Comparison of ENCODE assay signal across 8 cellular contexts in the genomic region with DNA sequence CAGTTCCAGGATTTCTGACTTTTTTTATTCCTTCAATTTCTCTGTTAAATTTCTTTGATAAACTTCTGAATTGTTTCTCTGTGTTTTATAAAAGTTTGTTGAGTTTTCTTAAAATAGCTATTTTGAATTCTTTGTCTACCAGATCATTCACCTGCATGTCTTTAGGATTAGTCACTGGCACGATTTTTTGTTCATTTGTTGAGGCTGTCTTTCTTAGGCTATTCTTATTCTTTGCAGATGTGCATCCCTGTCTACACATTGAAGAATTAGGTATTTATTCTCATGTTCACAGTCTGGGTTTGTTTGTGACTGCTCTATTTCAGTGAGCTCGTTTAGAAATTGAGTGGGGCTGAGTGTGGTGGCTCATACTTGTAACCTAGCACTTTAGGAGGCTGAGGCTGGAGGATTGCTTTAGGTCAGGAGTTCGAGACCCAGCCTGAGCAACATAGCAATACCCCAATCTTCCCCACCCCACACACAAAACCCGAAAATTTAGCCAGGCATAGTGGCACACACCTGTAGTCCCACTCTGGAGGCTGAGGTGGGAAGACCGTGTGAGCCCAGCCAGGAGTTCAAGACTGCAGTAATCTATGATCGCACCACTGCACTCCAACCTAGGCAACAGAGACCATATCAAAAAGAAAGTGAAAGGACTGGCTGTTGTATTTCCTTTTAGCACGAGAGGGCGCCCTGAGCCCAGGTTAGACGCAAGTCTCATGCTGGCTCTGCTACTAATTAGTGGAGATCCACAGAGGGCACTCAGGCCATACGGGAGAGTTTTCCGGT. TPM values are rescaled to one million over a fixed set of nuclear protein-coding genes. Genes with fewer than 3 reads are reported as not detected.
A peak's percentile ranks its signal among the peaks of the same experiment; 100 is the strongest.
DNase-seq lines count a peak whose midpoint lies in the region; ATAC-seq and TF ChIP-seq lines count a peak whose summit lies in the region.

No MANE protein-coding gene starts in this region.

- H3K4me3 ChIP-seq in DND-41 (ENCODE audit: low read depth in 1 of 2, low read length in 2 of 2) (peak overlapping the region; percentile 20 to 61; a peak in 3 of 4 replicates), KMS-11 (IDR thresholded peaks at IDR 0.05; ENCODE audit: insufficient read depth, low read depth, low read length) (no peak overlapping the region), parathyroid adenoma (ENCODE audit: low read depth, low read length) (peak overlapping the region; percentile 37), tibial nerve (peak overlapping the region in 2 of 4 donors; percentile 40 to 49)

- H3K27me3 ChIP-seq in DND-41 (ENCODE audit: insufficient read depth, low read length, poor library complexity) (no peaks in the 10 kb centered on the region), KMS-11 (ENCODE audit: insufficient read depth, low read depth) (no peaks in the 10 kb centered on the region), parathyroid adenoma (ENCODE audit: control insufficient read depth, insufficient read depth, low read length) (no peaks in the 10 kb centered on the region), tibial nerve (no peaks in the 10 kb centered on the region)

- H3K79me2 ChIP-seq in DND-41 (ENCODE audit: insufficient read depth, low read length) (no peaks in the 10 kb centered on the region), KMS-11 (ENCODE audit: insufficient read depth, low read depth) (no peaks in the 10 kb centered on the region), parathyroid adenoma (no peaks in the 10 kb centered on the region)

- POLR2A ChIA-PET in RWPE1 (lab: Yijun Ruan, JAX; ENCODE audit: low non-redundant PET) = no interaction called here

- WGBS in tibial nerve, 2 donors = 9 to 25% methylated on average over 11 of the region's 11 CpGs

- CTCF ChIA-PET in RWPE1 (lab: Yijun Ruan, JAX) = interaction anchor here (0.6 kb wide), 1 partner anchor 106 kb away, joined by 3 read pairs; no protein-coding TSS in a partner anchor

- DNase-seq in DND-41 = peak; percentile 82
- peak; percentile 31 for DNase-seq in RWPE1 (ENCODE audit: low spot score)
- peak; percentile 63 for DNase-seq in activated effector memory CD4-positive, alpha-beta T cell treated with Interleukin-2 at 50 U/mL for 16 hours
- DNase-seq in germinal center (ENCODE audit: low spot score) = peak; percentile 39
- DNase-seq in tibial nerve (ENCODE audit: low spot score in 2 of 2) = peak; percentile 55 to 82

- no peak for TF ChIP-seq POLR2A in tibial nerve (IDR thresholded peaks at IDR 0.05)

- H3K27ac ChIP-seq in DND-41 (ENCODE audit: low read length) (peak overlapping the region; percentile 57), KMS-11 (no peak overlapping the region), RWPE1 (no peak overlapping the region), parathyroid adenoma (no peak overlapping the region), tibial nerve (peak overlapping the region in 1 of 4 donors; percentile 59)

- H3K9me3 ChIP-seq in DND-41 (ENCODE audit: insufficient read depth, low read length, severe bottlenecking) (no peaks in the 10 kb centered on the region), parathyroid adenoma (ENCODE audit: control insufficient read depth, low read length) (no peaks in the 10 kb centered on the region), tibial nerve (no peaks in the 10 kb centered on the region)

- TF ChIP-seq CTCF in DND-41 (IDR thresholded peaks at IDR 0.05; ENCODE audit: borderline replicate concordance, extremely low read depth, low read length, poor library complexity, severe bottlenecking) = peak; percentile 84
- peak; percentile 76 for TF ChIP-seq CTCF in KMS-11 (conservative IDR thresholded peaks at IDR 0.05; ENCODE audit: low read depth, low read length)
- peak; percentile 68 for TF ChIP-seq CTCF in RWPE1 (conservative IDR thresholded peaks at IDR 0.05; ENCODE audit: low read depth)
- TF ChIP-seq CTCF in parathyroid adenoma (IDR thresholded peaks at IDR 0.05) = peak; percentile 63
- TF ChIP-seq CTCF in tibial nerve (IDR thresholded peaks at IDR 0.05) = peak; percentile 48 to 74 (median 53)

- H3K9ac ChIP-seq in DND-41 (ENCODE audit: low read depth, low read length) = peak overlapping the region; percentile 48
- peak overlapping the region; percentile 50; the same call in 1 of the 2 replicates for H3K9ac ChIP-seq in KMS-11
- no peak overlapping the region for H3K9ac ChIP-seq in parathyroid adenoma

- TF ChIP-seq EP300 in tibial nerve (IDR thresholded peaks at IDR 0.05) = no peak

- H4K20me1 ChIP-seq in DND-41 (ENCODE audit: insufficient read depth, low read length) (no peaks in the 10 kb centered on the region), KMS-11 (ENCODE audit: insufficient read depth) (no peaks in the 10 kb centered on the region)

- H3K4me1 ChIP-seq in DND-41 (ENCODE audit: insufficient read depth, low read length) (peaks cover 11% of the 10 kb centered on the region), KMS-11 (ENCODE audit: low read depth, poor library complexity, severe bottlenecking) (peaks cover 5% of the 10 kb centered on the region), parathyroid adenoma (no peaks in the 10 kb centered on the region), tibial nerve (no peaks in the 10 kb centered on the region)

- ATAC-seq in DND-41 (ENCODE audit: insufficient read depth, low read depth) (peak; percentile 97), GM21576 (IDR thresholded peaks at IDR 0.05; ENCODE audit: unreplicated experiment) (peak; percentile 99)

- H3K36me3 ChIP-seq in DND-41 (ENCODE audit: insufficient read depth, low read length) = no peaks in the 10 kb centered on the region
- no peaks in the 10 kb centered on the region for H3K36me3 ChIP-seq in KMS-11 (ENCODE audit: insufficient read depth)
- no peaks in the 10 kb centered on the region for H3K36me3 ChIP-seq in parathyroid adenoma (ENCODE audit: control insufficient read depth, insufficient read depth, low read length)
- no peaks in the 10 kb centered on the region for H3K36me3 ChIP-seq in tibial nerve

- H3K4me2 ChIP-seq in DND-41 (ENCODE audit: insufficient read depth, low read length) (peak overlapping the region; percentile 63), KMS-11 (peak overlapping the region; percentile 60), parathyroid adenoma (ENCODE audit: low read length) (peak overlapping the region; percentile 72)

- peak overlapping the region; percentile 92 for H2AFZ ChIP-seq in DND-41 (ENCODE audit: low read depth, low read length)
- H2AFZ ChIP-seq in KMS-11 (ENCODE audit: low read depth) = peak overlapping the region; percentile 83
- H2AFZ ChIP-seq in parathyroid adenoma = peak overlapping the region; percentile 68

RNA-seq across cellular contexts. Expression of a gene that starts 42.0 kb away (rescaled TPM):
- 10 to 100 TPM in 3 of 4 donors, 1 to 10 TPM in 1; 7.2 to 28.4 (median 14.6) TPM for total RNA-seq in tibial nerve

RNA-seq across cellular contexts. Expression of a gene that starts 46.1 kb away (rescaled TPM):
- total RNA-seq in tibial nerve = 10 to 100 TPM; 40.2 to 83.3 (median 59.8) TPM

Comparison
In these comparisons a context has a peak if more than half of its experiments do, and no peak if none do; other contexts are left out.
1. DNase-seq: peak in every context shown above with its lines; median percentile 82 in DND-41; 68 in tibial nerve; 63 in activated effector memory CD4-positive, alpha-beta T cell treated with Interleukin-2 at 50 U/mL for 16 hours; 39 in germinal center; 31 in RWPE1.